Comparison of ENCODE assay signal across 2 cellular contexts in the genomic region with DNA sequence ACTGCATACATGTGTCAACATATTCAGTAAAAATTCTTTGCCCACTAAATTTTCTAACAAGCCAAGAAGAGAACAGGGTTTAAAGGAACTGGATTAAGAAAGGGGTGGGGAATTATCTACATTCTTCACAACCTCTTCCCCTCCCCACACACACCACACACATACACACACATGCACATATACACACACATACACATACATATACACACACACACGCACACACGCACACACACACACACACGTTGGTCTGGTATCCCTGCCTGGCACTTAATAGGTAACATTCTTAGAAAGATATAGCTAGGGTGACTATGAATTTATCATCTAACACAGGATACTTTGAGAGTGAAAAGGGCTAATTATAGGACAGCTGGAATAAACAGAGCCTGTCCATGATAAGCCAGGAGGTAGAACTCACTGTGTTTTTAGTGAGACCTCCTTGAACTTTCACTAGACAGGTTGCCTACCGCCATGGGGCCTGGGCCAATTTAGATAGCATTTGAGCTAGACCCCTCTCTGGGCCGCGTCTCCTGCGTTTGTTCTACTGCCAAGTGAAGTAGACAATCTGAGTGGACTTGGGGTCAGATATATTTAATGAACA.
TF ChIP-seq lines count a peak whose summit lies in the region.

No MANE protein-coding gene starts in this region.

TF ChIP-seq in IMR-90, 13 proteins besides CTCF, POLR2A, EP300 and RAD21:
- TF ChIP-seq MAFK (IDR thresholded peaks at IDR 0.05; ENCODE audit: low read depth, low read length) (no peak), USF2 (IDR thresholded peaks at IDR 0.05; ENCODE audit: low read depth, low read length) (no peak), NFE2L2 (IDR thresholded peaks at IDR 0.05; ENCODE audit: low read depth, low read length) (no peak), FOS (IDR thresholded peaks at IDR 0.05; ENCODE audit: low read depth, low read length) (no peak), MXI1 (IDR thresholded peaks at IDR 0.05; ENCODE audit: borderline replicate concordance, low read depth, low read length) (no peak)
- TF ChIP-seq, protein P1, sequence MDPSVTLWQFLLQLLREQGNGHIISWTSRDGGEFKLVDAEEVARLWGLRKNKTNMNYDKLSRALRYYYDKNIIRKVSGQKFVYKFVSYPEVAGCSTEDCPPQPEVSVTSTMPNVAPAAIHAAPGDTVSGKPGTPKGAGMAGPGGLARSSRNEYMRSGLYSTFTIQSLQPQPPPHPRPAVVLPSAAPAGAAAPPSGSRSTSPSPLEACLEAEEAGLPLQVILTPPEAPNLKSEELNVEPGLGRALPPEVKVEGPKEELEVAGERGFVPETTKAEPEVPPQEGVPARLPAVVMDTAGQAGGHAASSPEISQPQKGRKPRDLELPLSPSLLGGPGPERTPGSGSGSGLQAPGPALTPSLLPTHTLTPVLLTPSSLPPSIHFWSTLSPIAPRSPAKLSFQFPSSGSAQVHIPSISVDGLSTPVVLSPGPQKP (IDR thresholded peaks at IDR 0.05; ENCODE audit: borderline replicate concordance, low read depth, low read length), result no peak
TF ChIP-seq in IMR-90: peak in this region for 0.

TF ChIP-seq in H1, 55 proteins besides CTCF, POLR2A, EP300 and RAD21:
- no peak for TF ChIP-seq PHF8 (conservative IDR thresholded peaks at IDR 0.05; ENCODE audit: low read depth, low read length)
- no peak for TF ChIP-seq BACH1 (IDR thresholded peaks at IDR 0.05; ENCODE audit: low read length)
- TF ChIP-seq NANOG (IDR thresholded peaks at IDR 0.05; ENCODE audit: insufficient read depth, low read depth, low read length, poor library complexity, severe bottlenecking), result no peak
- TF ChIP-seq NRF1 (IDR thresholded peaks at IDR 0.05; ENCODE audit: low read depth, low read length), result no peak
- no peak for TF ChIP-seq SIX5 (IDR thresholded peaks at IDR 0.05; ENCODE audit: low read depth, low read length)
- TF ChIP-seq ZNF274 (IDR thresholded peaks at IDR 0.05; ENCODE audit: borderline replicate concordance, extremely low read depth, low read length), result no peak
- TF ChIP-seq ATF3 (IDR thresholded peaks at IDR 0.05; ENCODE audit: insufficient read depth, low read depth, low read length), result no peak
- TF ChIP-seq KDM1A (IDR thresholded peaks at IDR 0.05; ENCODE audit: borderline replicate concordance, low read length), result no peak
- no peak for TF ChIP-seq MAFK (IDR thresholded peaks at IDR 0.05; ENCODE audit: low read depth, low read length)
- no peak for TF ChIP-seq JUND (IDR thresholded peaks at IDR 0.05; ENCODE audit: low read length)
- no peak for TF ChIP-seq CBX8 (IDR thresholded peaks at IDR 0.05; ENCODE audit: borderline replicate concordance, low read depth, low read length)
- TF ChIP-seq TEAD4 (IDR thresholded peaks at IDR 0.05; ENCODE audit: low read depth, low read length), result no peak
- no peak for TF ChIP-seq EGR1 (IDR thresholded peaks at IDR 0.05; ENCODE audit: borderline replicate concordance, low read depth, low read length)
- no peak for TF ChIP-seq JUN (IDR thresholded peaks at IDR 0.05; ENCODE audit: low read depth, low read length)
- no peak for TF ChIP-seq BCL11A (IDR thresholded peaks at IDR 0.05; ENCODE audit: low read depth in 2 of 2, low read length in 2 of 2)
- no peak for TF ChIP-seq EZH2 (IDR thresholded peaks at IDR 0.05; ENCODE audit: low read depth, low read length, severe bottlenecking)
- no peak for TF ChIP-seq SP2 (IDR thresholded peaks at IDR 0.05; ENCODE audit: low read length)
- no peak for TF ChIP-seq CBX5 (IDR thresholded peaks at IDR 0.05; ENCODE audit: low read depth, low read length)
- TF ChIP-seq SIN3A (conservative IDR thresholded peaks at IDR 0.05 in 1 of 2, IDR thresholded peaks at IDR 0.05 in 1 of 2; ENCODE audit: low read depth in 1 of 2, low read length in 2 of 2), result no peak
- no peak for TF ChIP-seq USF2 (IDR thresholded peaks at IDR 0.05; ENCODE audit: low read length)
